ENCODE assay signal across 15 cellular contexts in the genomic region with DNA sequence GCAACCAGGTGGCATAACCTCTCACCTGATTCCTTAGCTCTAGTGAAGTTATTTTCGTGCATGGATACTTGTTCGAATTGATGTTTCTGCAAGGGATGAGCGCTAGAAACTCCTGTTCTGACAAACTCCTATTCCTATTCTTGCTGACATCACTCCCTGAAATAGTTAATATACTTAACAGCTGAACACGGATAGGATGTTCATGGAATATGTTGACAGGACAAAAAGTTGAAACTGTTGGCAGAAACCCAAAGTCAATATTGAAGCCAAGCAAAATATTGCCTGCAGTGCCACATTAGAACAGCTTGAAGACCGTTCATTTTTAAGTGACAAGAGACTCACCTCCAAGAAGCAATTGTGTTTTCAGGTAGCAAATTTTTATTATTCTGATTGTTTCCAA. TPM values are rescaled to one million over a fixed set of nuclear protein-coding genes. Genes with fewer than 3 reads are reported as not detected.
DNase-seq lines count a peak whose midpoint lies in the region; ATAC-seq and TF ChIP-seq lines count a peak whose summit lies in the region.
"Had no signal": no experiment of that assay in that cellular context is flagged by ENCODE, and none has a peak within 500 bp of the region (broad histone marks: within the 10 kb centered on the region; RNA-seq: fewer than 3 reads in every experiment).

A gene (plus strand): TSS at position 287 of the 400 bp plus-strand sequence. CDS start 689 bp downstream, outside the sequence.

- peaks cover 6% of the 10 kb centered on the region; the same call in 1 of the 2 replicates for H3K4me1 ChIP-seq in iPS-20b (ENCODE audit: insufficient read depth, low read length)
- H3K4me1 ChIP-seq: A549, SJSA1 had no signal

- no peak for TF ChIP-seq CTCF in RWPE1 (conservative IDR thresholded peaks at IDR 0.05; ENCODE audit: low read depth)

- CTCF ChIA-PET in RWPE1 (lab: Yijun Ruan, JAX) = interaction anchor here (0.6 kb wide), 1 partner anchor 315 kb away, joined by 4 read pairs; no protein-coding TSS in a partner anchor

- no peaks in the 10 kb centered on the region for H3K27me3 ChIP-seq in iPS-20b (ENCODE audit: insufficient read depth, low read length)
- H3K27me3 ChIP-seq: SJSA1, upper lobe of left lung had no signal

- ATAC-seq in GM18861 (IDR thresholded peaks at IDR 0.05; ENCODE audit: unreplicated experiment) = no peak
- ATAC-seq: A549 had no signal

- H3K9ac ChIP-seq in iPS-20b (ENCODE audit: low read depth, low read length) = peak within 1 kb of the TSS; percentile 1; the same call in 1 of the 2 replicates

- H3K9me3 ChIP-seq in iPS-20b (ENCODE audit: insufficient read depth, low read depth, low read length) = peaks cover 21% of the 10 kb centered on the region
- H3K9me3 ChIP-seq: A549, SJSA1 had no signal

- POLR2A ChIA-PET in RWPE1 (lab: Yijun Ruan, JAX; ENCODE audit: low non-redundant PET) = no interaction called here

- peak within 1 kb of the TSS; percentile 66 for H3K27ac ChIP-seq in iPS-20b (ENCODE audit: low read length)
- H3K27ac ChIP-seq in RWPE1 = no peak within 1 kb of the TSS
- H3K27ac ChIP-seq: A549, SJSA1, upper lobe of left lung had no signal

- DNase-seq in NCI-H2081 (lab: John Stamatoyannopoulos, UW) = peak; percentile 29 to 39
- no peak for DNase-seq in NCI-H2081 treated with DMSO at 0.1 percent for 48 hours (lab: John Stamatoyannopoulos, UW)
- peak; percentile 13 for DNase-seq in RPMI8226
- peak; percentile 26 for DNase-seq in renal cortical epithelial cell (ENCODE audit: low read depth)
- DNase-seq in RWPE1 (ENCODE audit: low spot score) = no peak
- DNase-seq in activated T-cell treated with anti-CD3 and anti-CD28 coated beads for 4 hours = no peak
- DNase-seq: activated B cell treated with CpG ODN at 0.5 μM for 24 hours, endodermal cell, NCI-H526 treated with DMSO at 0.1 percent for 48 hours, upper lobe of left lung had no signal

- 0 out of 2 replicates have a peak within 1 kb of the TSS, but pooled peaks have one; percentile 25 for H3K4me3 ChIP-seq in iPS-20b (ENCODE audit: low read length)
- H3K4me3 ChIP-seq: A549, SJSA1, smooth muscle cell, upper lobe of left lung had no signal

- H3K36me3 ChIP-seq in iPS-20b (ENCODE audit: insufficient read depth, low read depth, low read length) = no peaks in the 10 kb centered on the region
- H3K36me3 ChIP-seq: SJSA1, upper lobe of left lung had no signal

RNA-seq across cellular contexts. Expression of the gene that starts here (rescaled TPM):
- 0.35 and 0.65 TPM in 2 replicates for total RNA-seq in renal cortical epithelial cell
- total RNA-seq: SJSA1, smooth muscle cell had no signal

Comparison
In these comparisons a context has a peak if more than half of its experiments do, and no peak if none do; other contexts are left out.
1. DNase-seq: peak in NCI-H2081 (2 of 2) and RPMI8226 (single experiment); none in NCI-H2081 treated with DMSO at 0.1 percent for 48 hours (single experiment), RWPE1 (single experiment) and activated T-cell treated with anti-CD3 and anti-CD28 coated beads for 4 hours (single experiment).
2. Peak in DNase-seq in renal cortical epithelial cell; RNA of the gene not detected or under 1 TPM.